ENCODE assay signal across 19 cellular contexts in the genomic region with DNA sequence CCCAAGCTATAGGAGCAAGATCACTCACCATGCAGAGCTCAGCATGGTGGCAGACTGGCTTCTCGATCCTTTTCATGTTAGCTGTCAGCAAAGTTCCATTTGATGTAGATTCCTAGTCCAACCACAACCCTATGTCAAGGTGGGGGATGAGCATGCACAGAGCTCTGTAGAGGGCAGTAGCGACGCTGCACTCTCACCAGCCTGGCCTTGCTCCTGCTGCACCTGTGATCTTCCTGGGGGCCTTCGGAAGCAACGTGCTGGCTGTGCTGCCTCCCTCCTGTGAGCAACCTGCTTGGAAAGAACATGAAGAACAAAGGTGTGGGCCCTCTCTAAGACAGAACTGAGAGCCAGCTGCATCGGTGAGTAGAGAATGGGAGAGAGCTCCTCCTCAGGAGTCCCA.
DNase-seq lines count a peak whose midpoint lies in the region; ATAC-seq and TF ChIP-seq lines count a peak whose summit lies in the region.
"Had no signal": no experiment of that assay in that cellular context is flagged by ENCODE, and none has a peak within 500 bp of the region (broad histone marks: within the 10 kb centered on the region; RNA-seq: fewer than 3 reads in every experiment).

No MANE protein-coding gene starts in this region.

- no peaks in the 10 kb centered on the region for H3K4me1 ChIP-seq in GM23338 (ENCODE audit: insufficient read depth)
- no peaks in the 10 kb centered on the region for H3K4me1 ChIP-seq in lung (ENCODE audit: control insufficient read depth in 2 of 2, insufficient read depth in 2 of 2, low read length in 2 of 2)

- H3K9me3 Mint-ChIP-seq in GM23338, result peaks cover 31% of the 10 kb centered on the region

- WGBS in lung, 2 donors, result 65 to 67% methylated on average over 6 of the region's 6 CpGs

- H3K27ac Mint-ChIP-seq in GM23338, result no peak overlapping the region

- DNase-seq in GM23338 (ENCODE audit: low spot score), result peak; percentile 29
- DNase-seq in Jurkat, Clone E6-1 (ENCODE audit: low read depth, low spot score), result peak; percentile 28
- DNase-seq in ecto neural progenitor cell (ENCODE audit: low spot score), result peak; percentile 19
- DNase-seq in lung (ENCODE audit: low spot score), result no peak
- no peak for DNase-seq in NCI-H82 (lab: John Stamatoyannopoulos, UW)
- DNase-seq: ACHN; AML-193; DMS79; HCEC 1CT; NCI-H1105 treated with DMSO at 0.1 percent for 48 hours; NCI-H1694 treated with DMSO at 0.1 percent for 48 hours; NK-92 treated with Interleukin-12 subunit alpha and Interleukin-12 subunit beta, amount 100 ng/mL, for 24 hours; OCI-M1; SHP77 treated with DMSO at 0.1 percent for 48 hours; SK-N-SH had no signal

- H3K36me3 Mint-ChIP-seq in GM23338 (ENCODE audit: low read depth), result peaks cover 14% of the 10 kb centered on the region

- peak; percentile 84 for ATAC-seq in GM23338
- ATAC-seq in lung (ENCODE audit: insufficient read depth, low FRiP score), result no peak
- no peak for ATAC-seq in HG03280 (IDR thresholded peaks at IDR 0.05; ENCODE audit: unreplicated experiment)
- no peak for ATAC-seq in GM18861 (IDR thresholded peaks at IDR 0.05; ENCODE audit: unreplicated experiment)
- ATAC-seq: K562 had no signal

- no peak overlapping the region for H2AFZ ChIP-seq in GM23338

- H3K27ac ChIP-seq in GM23338 (ENCODE audit: low read depth) (no peak overlapping the region), lung (ENCODE audit: low read depth in 1 of 2, low read length in 1 of 2) (no peak overlapping the region)
- H3K27ac ChIP-seq: C4-2B had no signal

- H3K4me2 ChIP-seq in GM23338, result no peak overlapping the region
- H3K4me2 ChIP-seq: SK-N-SH had no signal

- no peaks in the 10 kb centered on the region for H4K20me1 ChIP-seq in GM23338 (replicated peaks; ENCODE audit: insufficient read depth)

- H3K36me3 ChIP-seq in GM23338 (ENCODE audit: insufficient read depth) (no peaks in the 10 kb centered on the region), lung (ENCODE audit: control insufficient read depth in 2 of 2, insufficient read depth in 2 of 2, low read length in 2 of 2) (no peaks in the 10 kb centered on the region)

- peak; percentile 12 to 49; a peak in 2 of 4 replicates for TF ChIP-seq CTCF in GM23338 (conservative IDR thresholded peaks at IDR 0.05; ENCODE audit: low read depth in 2 of 2)
- no peak for TF ChIP-seq CTCF in lung (IDR thresholded peaks at IDR 0.05; ENCODE audit: control extremely low read depth, extremely low read depth)

- H3K4me3 Mint-ChIP-seq in GM23338, result no peak overlapping the region

- H3K4me3 ChIP-seq in GM23338 (no peak overlapping the region), lung (peak overlapping the region; percentile 25)
- H3K4me3 ChIP-seq in Jurkat, Clone E6-1 (ENCODE audit: low read length), result no peak overlapping the region
- H3K4me3 ChIP-seq: K562 had no signal

- peaks cover 9% of the 10 kb centered on the region for H3K27me3 Mint-ChIP-seq in GM23338 (ENCODE audit: insufficient read depth, low read depth, poor library complexity)

- H3K27me3 ChIP-seq in GM23338 (ENCODE audit: insufficient read depth) (no peaks in the 10 kb centered on the region), lung (ENCODE audit: control insufficient read depth, insufficient read depth) (no peaks in the 10 kb centered on the region)

- H3K4me1 Mint-ChIP-seq in GM23338, result peaks cover 2% of the 10 kb centered on the region; the same call in 2 of the 3 replicates

- H3F3A ChIP-seq in GM23338 (replicated peaks; ENCODE audit: low read depth), result no peaks in the 10 kb centered on the region

- no peaks in the 10 kb centered on the region for H3K9me2 ChIP-seq in GM23338 (ENCODE audit: insufficient read depth)
- H3K9me2 ChIP-seq: SK-N-SH had no signal

- peaks cover 6 to 20% of the 10 kb centered on the region in 2 donors for H3K9me3 ChIP-seq in lung (ENCODE audit: control insufficient read depth in 2 of 2, insufficient read depth in 1 of 2, low read length in 1 of 2)
- H3K9me3 ChIP-seq: SK-N-SH had no signal

- H3K79me2 ChIP-seq in GM23338 (replicated peaks; ENCODE audit: insufficient read depth), result no peaks in the 10 kb centered on the region

TF ChIP-seq in GM23338, 12 proteins besides CTCF, POLR2A, EP300 and RAD21 (continues in another document):
- TF ChIP-seq ZNF114 (CRISPR knock-in tag; IDR thresholded peaks at IDR 0.05) (no peak), ZNF331 (CRISPR knock-in tag; IDR thresholded peaks at IDR 0.05; ENCODE audit: low read depth) (no peak), STAT1 (IDR thresholded peaks at IDR 0.05; ENCODE audit: unreplicated experiment) (no peak), CREB1 (CRISPR knock-in tag; IDR thresholded peaks at IDR 0.05; ENCODE audit: low read depth) (no peak), EZH2phosphoT487 (IDR thresholded peaks at IDR 0.05; ENCODE audit: unreplicated experiment) (no peak), JUNB (IDR thresholded peaks at IDR 0.05; ENCODE audit: unreplicated experiment) (no peak), EZH2 (IDR thresholded peaks at IDR 0.05; ENCODE audit: low read depth, unreplicated experiment) (no peak), NANOG (IDR thresholded peaks at IDR 0.05; ENCODE audit: borderline replicate concordance) (no peak), POLR2AphosphoS5 (IDR thresholded peaks at IDR 0.05; ENCODE audit: low read depth) (no peak), ETS1 (IDR thresholded peaks at IDR 0.05) (no peak)
- TF ChIP-seq, protein P1, sequence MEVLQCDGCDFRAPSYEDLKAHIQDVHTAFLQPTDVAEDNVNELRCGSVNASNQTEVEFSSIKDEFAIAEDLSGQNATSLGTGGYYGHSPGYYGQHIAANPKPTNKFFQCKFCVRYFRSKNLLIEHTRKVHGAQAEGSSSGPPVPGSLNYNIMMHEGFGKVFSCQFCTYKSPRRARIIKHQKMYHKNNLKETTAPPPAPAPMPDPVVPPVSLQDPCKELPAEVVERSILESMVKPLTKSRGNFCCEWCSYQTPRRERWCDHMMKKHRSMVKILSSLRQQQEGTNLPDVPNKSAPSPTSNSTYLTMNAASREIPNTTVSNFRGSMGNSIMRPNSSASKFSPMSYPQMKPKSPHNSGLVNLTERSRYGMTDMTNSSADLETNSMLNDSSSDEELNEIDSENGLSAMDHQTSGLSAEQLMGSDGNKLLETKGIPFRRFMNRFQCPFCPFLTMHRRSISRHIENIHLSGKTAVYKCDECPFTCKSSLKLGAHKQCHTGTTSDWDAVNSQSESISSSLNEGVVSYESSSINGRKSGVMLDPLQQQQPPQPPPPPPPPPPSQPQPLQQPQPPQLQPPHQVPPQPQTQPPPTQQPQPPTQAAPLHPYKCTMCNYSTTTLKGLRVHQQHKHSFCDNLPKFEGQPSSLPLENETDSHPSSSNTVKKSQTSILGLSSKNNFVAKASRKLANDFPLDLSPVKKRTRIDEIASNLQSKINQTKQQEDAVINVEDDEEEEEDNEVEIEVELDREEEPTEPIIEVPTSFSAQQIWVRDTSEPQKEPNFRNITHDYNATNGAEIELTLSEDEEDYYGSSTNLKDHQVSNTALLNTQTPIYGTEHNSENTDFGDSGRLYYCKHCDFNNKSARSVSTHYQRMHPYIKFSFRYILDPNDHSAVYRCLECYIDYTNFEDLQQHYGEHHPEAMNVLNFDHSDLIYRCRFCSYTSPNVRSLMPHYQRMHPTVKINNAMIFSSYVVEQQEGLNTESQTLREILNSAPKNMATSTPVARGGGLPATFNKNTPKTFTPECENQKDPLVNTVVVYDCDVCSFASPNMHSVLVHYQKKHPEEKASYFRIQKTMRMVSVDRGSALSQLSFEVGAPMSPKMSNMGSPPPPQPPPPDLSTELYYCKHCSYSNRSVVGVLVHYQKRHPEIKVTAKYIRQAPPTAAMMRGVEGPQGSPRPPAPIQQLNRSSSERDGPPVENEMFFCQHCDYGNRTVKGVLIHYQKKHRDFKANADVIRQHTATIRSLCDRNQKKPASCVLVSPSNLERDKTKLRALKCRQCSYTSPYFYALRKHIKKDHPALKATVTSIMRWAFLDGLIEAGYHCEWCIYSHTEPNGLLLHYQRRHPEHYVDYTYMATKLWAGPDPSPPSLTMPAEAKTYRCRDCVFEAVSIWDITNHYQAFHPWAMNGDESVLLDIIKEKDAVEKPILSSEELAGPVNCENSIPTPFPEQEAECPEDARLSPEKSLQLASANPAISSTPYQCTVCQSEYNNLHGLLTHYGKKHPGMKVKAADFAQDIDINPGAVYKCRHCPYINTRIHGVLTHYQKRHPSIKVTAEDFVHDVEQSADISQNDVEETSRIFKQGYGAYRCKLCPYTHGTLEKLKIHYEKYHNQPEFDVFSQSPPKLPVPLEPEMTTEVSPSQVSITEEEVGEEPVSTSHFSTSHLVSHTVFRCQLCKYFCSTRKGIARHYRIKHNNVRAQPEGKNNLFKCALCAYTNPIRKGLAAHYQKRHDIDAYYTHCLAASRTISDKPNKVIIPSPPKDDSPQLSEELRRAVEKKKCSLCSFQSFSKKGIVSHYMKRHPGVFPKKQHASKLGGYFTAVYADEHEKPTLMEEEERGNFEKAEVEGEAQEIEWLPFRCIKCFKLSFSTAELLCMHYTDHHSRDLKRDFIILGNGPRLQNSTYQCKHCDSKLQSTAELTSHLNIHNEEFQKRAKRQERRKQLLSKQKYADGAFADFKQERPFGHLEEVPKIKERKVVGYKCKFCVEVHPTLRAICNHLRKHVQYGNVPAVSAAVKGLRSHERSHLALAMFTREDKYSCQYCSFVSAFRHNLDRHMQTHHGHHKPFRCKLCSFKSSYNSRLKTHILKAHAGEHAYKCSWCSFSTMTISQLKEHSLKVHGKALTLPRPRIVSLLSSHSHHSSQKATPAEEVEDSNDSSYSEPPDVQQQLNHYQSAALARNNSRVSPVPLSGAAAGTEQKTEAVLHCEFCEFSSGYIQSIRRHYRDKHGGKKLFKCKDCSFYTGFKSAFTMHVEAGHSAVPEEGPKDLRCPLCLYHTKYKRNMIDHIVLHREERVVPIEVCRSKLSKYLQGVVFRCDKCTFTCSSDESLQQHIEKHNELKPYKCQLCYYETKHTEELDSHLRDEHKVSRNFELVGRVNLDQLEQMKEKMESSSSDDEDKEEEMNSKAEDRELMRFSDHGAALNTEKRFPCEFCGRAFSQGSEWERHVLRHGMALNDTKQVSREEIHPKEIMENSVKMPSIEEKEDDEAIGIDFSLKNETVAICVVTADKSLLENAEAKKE (CRISPR knock-in tag; IDR thresholded peaks at IDR 0.05), result no peak

Comparison
In these comparisons a context has a peak if more than half of its experiments do, and no peak if none do; other contexts are left out.
1. DNase-seq: peak in GM23338 (single experiment), Jurkat, Clone E6-1 (single experiment) and ecto neural progenitor cell (single experiment); none in lung (single experiment) and NCI-H82 (single experiment).